ENCODE assay signal across 5 cellular contexts in genomic region chr5:29885595-29885994, GRCh38.
"Had no signal": no experiment of that assay in that cellular context is flagged by ENCODE, and none has a peak within 500 bp of the region (broad histone marks: within the 10 kb centered on the region; RNA-seq: fewer than 3 reads in every experiment).

No MANE protein-coding gene starts in this region.

- DNase-seq: IMR-90, KBM-7, KG1 had no signal

- ATAC-seq: HepG2, K562 had no signal
